Comparison of ENCODE assay signal across 29 cellular contexts in genomic region chr11:92750794-92751193, GRCh38.
"Had no signal": no experiment of that assay in that cellular context is flagged by ENCODE, and none has a peak within 500 bp of the region (broad histone marks: within the 10 kb centered on the region; RNA-seq: fewer than 3 reads in every experiment).

No MANE protein-coding gene starts in this region.

- ATAC-seq: esophagus mucosa; gastroesophageal sphincter; heart right ventricle; stimulated activated naive CD8-positive, alpha-beta T cell treated with anti-CD3 and anti-CD28 coated beads, Interleukin-15, amount 100 ng/mL, for 72 hours had no signal

- H3K4me1 Mint-ChIP-seq: immature natural killer cell; naive B cell; neural progenitor cell; stimulated activated naive CD8-positive, alpha-beta T cell treated with anti-CD3 and anti-CD28 coated beads, Interleukin-15, amount 100 ng/mL, for 72 hours had no signal

- H3K4me1 ChIP-seq: gastroesophageal sphincter, heart right ventricle, neural progenitor cell, prostate gland, right atrium auricular region, suprapubic skin, transverse colon, vagina had no signal

- H3K4me2 ChIP-seq: neural progenitor cell, smooth muscle cell had no signal

- H3K36me3 Mint-ChIP-seq: immature natural killer cell, naive B cell had no signal

- H3K27ac ChIP-seq: dorsolateral prefrontal cortex, epithelial cell of prostate, gastroesophageal sphincter, heart right ventricle, neural progenitor cell, prostate gland, right atrium auricular region, suprapubic skin, transverse colon, vagina had no signal

- H3K36me3 ChIP-seq: gastroesophageal sphincter, heart right ventricle, neural progenitor cell, prostate gland, right atrium auricular region, suprapubic skin, transverse colon, vagina had no signal

- H3K27ac Mint-ChIP-seq: immature natural killer cell; mesothelial cell of epicardium; naive B cell; neural progenitor cell; stimulated activated naive CD8-positive, alpha-beta T cell treated with anti-CD3 and anti-CD28 coated beads, Interleukin-15, amount 100 ng/mL, for 72 hours had no signal

- H2AFZ ChIP-seq: neural progenitor cell had no signal

- H3K4me3 Mint-ChIP-seq: immature natural killer cell; mesothelial cell of epicardium; naive B cell; nephron; neural progenitor cell; stimulated activated naive CD8-positive, alpha-beta T cell treated with anti-CD3 and anti-CD28 coated beads, Interleukin-15, amount 100 ng/mL, for 72 hours had no signal

- H3K27me3 ChIP-seq: gastroesophageal sphincter, neural progenitor cell, right atrium auricular region, suprapubic skin, transverse colon, vagina had no signal

- H3K9ac ChIP-seq: neural progenitor cell had no signal

- DNase-seq: dorsolateral prefrontal cortex; effector CD4-positive, alpha-beta T cell; foreskin fibroblast; heart right ventricle; hippocampal formation; immature natural killer cell; islet precursor cell; mesenchymal stem cell; mucosa of descending colon; naive B cell; stimulated activated CD4-positive, alpha-beta T cell treated with anti-CD3 and anti-CD28 coated beads, Interleukin-12 subunit alpha, Interleukin-12 subunit beta, amount 100 ng/mL, for 4 hours; stimulated activated CD4-positive, alpha-beta T cell treated with anti-CD3 and anti-CD28 coated beads, Interleukin-1b, Interleukin-23, amount 100 ng/mL, for 48 hours; stimulated activated CD4-positive, alpha-beta T cell treated with anti-CD3 and anti-CD28 coated beads, Interleukin-4, amount 100 ng/mL, for 1 hour; stimulated activated CD8-positive, alpha-beta memory T cell treated with anti-CD3 and anti-CD28 coated beads, Interleukin-4, amount 100 ng/mL, for 48 hours; stimulated activated naive CD4-positive, alpha-beta T cell; stimulated activated naive CD8-positive, alpha-beta T cell treated with anti-CD3 and anti-CD28 coated beads, Interleukin-15, amount 100 ng/mL, for 72 hours; transverse colon had no signal

- H3K27me3 Mint-ChIP-seq: naive B cell had no signal

- H3K9me3 ChIP-seq: gastroesophageal sphincter, mucosa of descending colon, prostate gland, right atrium auricular region, suprapubic skin, transverse colon, vagina had no signal

- H3K4me3 ChIP-seq: dorsolateral prefrontal cortex, gastroesophageal sphincter, heart right ventricle, lung, mucosa of descending colon, neural progenitor cell, prostate gland, right atrium auricular region, smooth muscle cell, suprapubic skin, transverse colon, vagina had no signal
